Comparison of ENCODE assay signal across 16 cellular contexts in the genomic region with DNA sequence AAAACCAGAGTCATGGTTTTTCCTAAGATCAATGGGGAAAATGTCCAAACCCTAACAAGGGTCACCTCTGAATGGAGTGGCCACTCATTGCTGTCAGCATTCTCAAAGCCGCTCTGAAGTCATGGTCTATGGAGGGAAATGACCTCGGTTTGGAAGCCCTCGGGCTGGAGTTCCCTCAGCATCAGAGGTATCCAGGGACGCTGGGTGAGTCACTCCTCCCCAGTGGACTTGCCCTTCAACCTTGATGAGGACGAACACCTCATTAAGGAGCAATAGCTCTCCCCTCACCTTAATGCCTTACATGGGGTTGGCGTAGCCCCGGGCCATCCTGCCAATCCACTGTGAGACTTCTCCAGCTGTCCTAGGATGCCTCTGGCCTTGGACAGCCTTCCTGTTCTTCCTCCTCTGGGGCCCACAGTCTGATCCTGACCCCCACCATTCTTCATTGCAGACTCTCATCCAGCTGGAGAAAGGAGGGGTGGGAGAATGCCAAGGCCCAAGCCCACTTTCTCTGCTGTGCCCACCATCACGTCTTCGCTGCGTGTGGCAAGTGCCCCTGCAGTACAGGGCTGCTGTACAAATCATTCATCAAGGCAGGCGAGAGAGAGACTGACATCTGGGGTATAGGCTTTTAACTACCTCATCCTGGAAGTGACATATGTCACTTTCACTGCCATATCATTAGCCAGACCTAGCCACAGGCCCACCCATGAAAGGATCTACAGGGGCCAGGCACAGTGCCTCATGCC. TPM values are rescaled to one million over a fixed set of nuclear protein-coding genes. Genes with fewer than 3 reads are reported as not detected.
DNase-seq lines count a peak whose midpoint lies in the region; FAIRE-seq and TF ChIP-seq lines count a peak whose summit lies in the region.
"Had no signal": no experiment of that assay in that cellular context is flagged by ENCODE, and none has a peak within 500 bp of the region (broad histone marks: within the 10 kb centered on the region; RNA-seq: fewer than 3 reads in every experiment).

No MANE protein-coding gene starts in this region.

- no peaks in the 10 kb centered on the region for H3K27me3 ChIP-seq in left ventricle myocardium inferior (ENCODE audit: low read depth)
- H3K27me3 ChIP-seq in endodermal cell (ENCODE audit: control insufficient read depth, insufficient read depth, low read length, poor library complexity, severe bottlenecking) = no peaks in the 10 kb centered on the region
- H3K27me3 ChIP-seq in skeletal muscle tissue (ENCODE audit: control insufficient read depth in 3 of 3, insufficient read depth in 3 of 3, low read length in 3 of 3) = no peaks in the 10 kb centered on the region
- H3K27me3 ChIP-seq: pancreas had no signal

- TF ChIP-seq CTCF in left ventricle myocardium inferior (IDR thresholded peaks at IDR 0.05; ENCODE audit: borderline replicate concordance) = no peak
- TF ChIP-seq CTCF in endodermal cell (conservative IDR thresholded peaks at IDR 0.05) = no peak

- H3K9me3 ChIP-seq in left ventricle myocardium inferior (replicated peaks) = no peaks in the 10 kb centered on the region
- no peaks in the 10 kb centered on the region for H3K9me3 ChIP-seq in endodermal cell (ENCODE audit: control insufficient read depth, low read length)
- no peaks in the 10 kb centered on the region for H3K9me3 ChIP-seq in skeletal muscle tissue (ENCODE audit: control insufficient read depth in 3 of 3, low read length in 3 of 3)
- H3K9me3 ChIP-seq: pancreas, thoracic aorta had no signal

- no peak for FAIRE-seq in GM19239 (lab: Jason Lieb, UNC)
- FAIRE-seq: bronchial epithelial cell, pancreas had no signal

- no peaks in the 10 kb centered on the region for H3K27me3 Mint-ChIP-seq in endodermal cell (ENCODE audit: insufficient read depth)

- H3K4me1 Mint-ChIP-seq in endodermal cell = peaks cover 10% of the 10 kb centered on the region

- H3K4me3 Mint-ChIP-seq in endodermal cell = no peak overlapping the region
- H3K4me3 Mint-ChIP-seq: immature natural killer cell had no signal

- H3K4me1 ChIP-seq in left ventricle myocardium inferior (peaks cover 24% of the 10 kb centered on the region), endodermal cell (ENCODE audit: control insufficient read depth, insufficient read depth, low read length) (peaks cover 3% of the 10 kb centered on the region), skeletal muscle tissue (ENCODE audit: control insufficient read depth in 3 of 3, insufficient read depth in 3 of 3, low read length in 3 of 3) (peaks cover 3 to 19% (median 10%) of the 10 kb centered on the region in 3 donors)

- H3K36me3 ChIP-seq in left ventricle myocardium inferior (no peaks in the 10 kb centered on the region), endodermal cell (ENCODE audit: control insufficient read depth, insufficient read depth, low read length) (no peaks in the 10 kb centered on the region), skeletal muscle tissue (ENCODE audit: control insufficient read depth in 3 of 3, insufficient read depth in 3 of 3, low read length in 3 of 3) (no peaks in the 10 kb centered on the region)
- H3K36me3 ChIP-seq: pancreas, thoracic aorta had no signal

- H3K27ac ChIP-seq in left ventricle myocardium inferior (replicated peaks) (peak overlapping the region; percentile 19), endodermal cell (ENCODE audit: low read depth, low read length) (no peak overlapping the region), skeletal muscle tissue (ENCODE audit: low read depth, low read length) (peak overlapping the region; percentile 48)
- H3K27ac ChIP-seq: thoracic aorta had no signal

- H3K4me3 ChIP-seq in left ventricle myocardium inferior (no peak overlapping the region), endodermal cell (ENCODE audit: low read length) (no peak overlapping the region), skeletal muscle tissue (ENCODE audit: low read length in 3 of 3) (no peak overlapping the region)
- H3K4me3 ChIP-seq: pancreas, thoracic aorta had no signal

- no peaks in the 10 kb centered on the region for H3K9me3 Mint-ChIP-seq in endodermal cell
- H3K9me3 Mint-ChIP-seq: immature natural killer cell had no signal

- no peaks in the 10 kb centered on the region for H3K36me3 Mint-ChIP-seq in endodermal cell (ENCODE audit: low read depth)
- H3K36me3 Mint-ChIP-seq: immature natural killer cell had no signal

- H3K27ac Mint-ChIP-seq in endodermal cell = no peak overlapping the region
- H3K27ac Mint-ChIP-seq: immature natural killer cell had no signal

- H3K9ac ChIP-seq in endodermal cell (ENCODE audit: extremely low read depth, low read length, poor library complexity, severe bottlenecking) (no peak overlapping the region), skeletal muscle tissue (ENCODE audit: low read depth in 1 of 3, low read length in 3 of 3) (peak overlapping the region in 1 of 3 donors; percentile 11)

- 86 to 92% methylated on average over 10 to 11 of the region's 11 CpGs for WGBS in endodermal cell (ENCODE audit: insufficient coverage in 1 of 2, insufficient read length in 1 of 2), 2 experiments

- intact Hi-C loops in left ventricle myocardium inferior (cut with micrococcal nuclease) = no loop called here
- intact Hi-C loops in cardiac septum (cut with DNase I) = no loop called here

- DNase-seq in left ventricle myocardium inferior (no peak), cardiac septum (ENCODE audit: low spot score) (no peak), NCI-H1694 treated with DMSO at 0.1 percent for 48 hours (lab: John Stamatoyannopoulos, UW) (peak; percentile 43), endodermal cell (peak; percentile 59), GM19239 (ENCODE audit: insufficient read length, low spot score) (no peak), DMS153 treated with DMSO at 0.1 percent for 48 hours (lab: John Stamatoyannopoulos, UW; ENCODE audit: unreplicated experiment) (no peak), medulla oblongata (ENCODE audit: extremely low spot score) (no peak)
- DNase-seq: activated naive CD4-positive, alpha-beta T cell; effector memory CD4-positive, alpha-beta T cell; immature natural killer cell; midbrain; MV-4-11 had no signal

RNA-seq across cellular contexts. Expression of a gene that starts 25.4 kb away (rescaled TPM):
- total RNA-seq in left ventricle myocardium inferior (150 TPM), cardiac septum (282 TPM), endodermal cell (100 to 1,000 TPM; 270 to 288 TPM), skeletal muscle tissue (111 TPM)
- 131 TPM for polyA plus RNA-seq in endodermal cell (2013, experiment 1 of 2)
- polyA plus RNA-seq in endodermal cell (2013, experiment 2 of 2) = 136 TPM

Comparison
In these comparisons a context has a peak if more than half of its experiments do, and no peak if none do; other contexts are left out.
1. DNase-seq: peak in NCI-H1694 treated with DMSO at 0.1 percent for 48 hours (single experiment) and endodermal cell (single experiment); none in left ventricle myocardium inferior (single experiment), cardiac septum (single experiment), GM19239 (single experiment), DMS153 treated with DMSO at 0.1 percent for 48 hours (single experiment) and medulla oblongata (single experiment).